In the genomic region with DNA sequence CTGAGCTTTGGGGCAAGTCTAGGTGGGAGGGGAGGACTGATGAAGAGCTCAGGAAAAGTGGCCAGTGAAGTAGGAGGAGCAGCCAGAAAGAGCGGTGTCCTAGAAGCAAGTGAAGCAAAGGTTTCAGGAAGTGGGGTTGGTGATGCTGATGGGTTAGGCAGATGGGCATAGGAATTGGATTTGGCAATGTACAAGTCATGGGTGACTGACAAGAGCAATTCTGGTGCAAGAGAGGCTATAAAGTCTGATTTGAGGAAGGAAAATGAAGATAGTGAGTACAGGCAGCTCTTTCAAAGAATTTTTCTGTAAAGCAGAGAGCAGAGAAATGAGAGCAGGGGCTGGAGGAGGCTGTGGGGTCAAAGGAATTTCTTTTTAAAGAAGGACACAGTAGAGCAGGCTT, we compare ENCODE assay signal across 19 cellular contexts. TPM values are rescaled to one million over a fixed set of nuclear protein-coding genes. Genes with fewer than 3 reads are reported as not detected.
DNase-seq lines count a peak whose midpoint lies in the region; ATAC-seq, FAIRE-seq and TF ChIP-seq lines count a peak whose summit lies in the region.
"Had no signal": no experiment of that assay in that cellular context is flagged by ENCODE, and none has a peak within 500 bp of the region (broad histone marks: within the 10 kb centered on the region; RNA-seq: fewer than 3 reads in every experiment).

No MANE protein-coding gene starts in this region.

- no peak for ATAC-seq in activated CD8-positive, alpha-beta memory T cell treated with anti-CD3 and anti-CD28 coated beads, Interleukin-2, amount 10 ng/mL, durations not matched to agents 7 days and 5 days
- no peak for ATAC-seq in K562
- no peak for ATAC-seq in activated CD8-positive, alpha-beta T cell treated with anti-CD3 and anti-CD28 coated beads, Interleukin-2, amount 10 ng/mL, durations not matched to agents 7 days and 5 days

- H3K4me3 Mint-ChIP-seq in activated CD8-positive, alpha-beta memory T cell treated with anti-CD3 and anti-CD28 coated beads, Interleukin-2, amount 10 ng/mL, durations not matched to agents 7 days and 5 days, result no peak overlapping the region
- no peak overlapping the region for H3K4me3 Mint-ChIP-seq in activated CD8-positive, alpha-beta T cell treated with anti-CD3 and anti-CD28 coated beads, Interleukin-2, amount 10 ng/mL, durations not matched to agents 7 days and 5 days

- H3K9me3 ChIP-seq in K562 (replicated peaks; ENCODE audit: control insufficient read depth, insufficient read depth, low read depth, low read length) (no peaks in the 10 kb centered on the region), skeletal muscle tissue (ENCODE audit: control insufficient read depth in 3 of 3, low read length in 3 of 3) (no peaks in the 10 kb centered on the region)
- H3K9me3 ChIP-seq: HAP-1 had no signal

- no peaks in the 10 kb centered on the region for H3K36me3 Mint-ChIP-seq in activated CD8-positive, alpha-beta memory T cell treated with anti-CD3 and anti-CD28 coated beads, Interleukin-2, amount 10 ng/mL, durations not matched to agents 7 days and 5 days
- H3K36me3 Mint-ChIP-seq in activated CD8-positive, alpha-beta T cell treated with anti-CD3 and anti-CD28 coated beads, Interleukin-2, amount 10 ng/mL, durations not matched to agents 7 days and 5 days (ENCODE audit: low read depth), result no peaks in the 10 kb centered on the region

- POLR2A ChIA-PET in K562 (lab: Yijun Ruan, JAX), result interaction anchor here (0.5 to 3.5 kb wide), 3 partner anchors 9 to 242 kb away, joined by 3 to 12 read pairs (median 4); no protein-coding TSS in a partner anchor
- POLR2A ChIA-PET in activated CD8-positive, alpha-beta T cell treated with anti-CD3 and anti-CD28 coated beads, Interleukin-2, amount 10 ng/mL, durations not matched to agents 7 days and 5 days (lab: Charles Lee), result no interaction called here

- TF ChIP-seq CTCF in K562 (IDR thresholded peaks at IDR 0.05 in 2 of 3, conservative IDR thresholded peaks at IDR 0.05 in 1 of 3; ENCODE audit: insufficient read depth in 2 of 3, low read depth in 1 of 3, low read length in 3 of 3), result no peak

- H2AFZ ChIP-seq in K562 (ENCODE audit: low read depth, low read length), result no peak overlapping the region

- H3K4me3 ChIP-seq in K562 (no peak overlapping the region), skeletal muscle tissue (ENCODE audit: low read length in 3 of 3) (peak overlapping the region in 2 of 3 donors; percentile 33 to 50)
- H3K4me3 ChIP-seq: HAP-1 had no signal

- 10% methylated on average over 1 of the region's 1 CpG for WGBS in K562 (ENCODE audit: insufficient coverage, low coverage, missing lambda C conversion rate)

- H3K36me3 ChIP-seq in K562 (ENCODE audit: control insufficient read depth, insufficient read depth, low read length) (no peaks in the 10 kb centered on the region), skeletal muscle tissue (ENCODE audit: control insufficient read depth in 3 of 3, insufficient read depth in 3 of 3, low read length in 3 of 3) (peaks cover 31 to 37% (median 35%) of the 10 kb centered on the region in 3 donors)
- H3K36me3 ChIP-seq: HAP-1 had no signal

- H3K4me1 ChIP-seq in K562 (replicated peaks in 1 of 2; ENCODE audit: control insufficient read depth in 2 of 2, insufficient read depth in 2 of 2, low read length in 2 of 2) (peaks cover 16 to 24% of the 10 kb centered on the region in 2 experiments; a peak in 4 of 5 replicates), skeletal muscle tissue (ENCODE audit: control insufficient read depth in 3 of 3, insufficient read depth in 3 of 3, low read length in 3 of 3) (peaks cover 94 to 98% (median 97%) of the 10 kb centered on the region in 3 donors)

- no peaks in the 10 kb centered on the region for H3K79me2 ChIP-seq in K562 (ENCODE audit: control insufficient read depth, insufficient read depth, low read length)

- no peak for TF ChIP-seq RAD21 in K562 (CRISPR knock-in tag; conservative IDR thresholded peaks at IDR 0.05 in 1 of 2, IDR thresholded peaks at IDR 0.05 in 1 of 2)

- no peak overlapping the region for H3K4me2 ChIP-seq in K562 (ENCODE audit: insufficient read depth, low read length)

- no peak for TF ChIP-seq POLR2A in K562 (conservative IDR thresholded peaks at IDR 0.05)

- H3K9me1 ChIP-seq in K562 (ENCODE audit: control insufficient read depth, insufficient read depth, low read length), result no peaks in the 10 kb centered on the region

- FAIRE-seq in K562 (lab: Jason Lieb, UNC), result no peak
- FAIRE-seq: GM12892 had no signal

- intact Hi-C loops in K562 (cut with micrococcal nuclease), result no loop called here

- peaks cover 13% of the 10 kb centered on the region for H3K27me3 Mint-ChIP-seq in activated CD8-positive, alpha-beta memory T cell treated with anti-CD3 and anti-CD28 coated beads, Interleukin-2, amount 10 ng/mL, durations not matched to agents 7 days and 5 days
- H3K27me3 Mint-ChIP-seq in activated CD8-positive, alpha-beta T cell treated with anti-CD3 and anti-CD28 coated beads, Interleukin-2, amount 10 ng/mL, durations not matched to agents 7 days and 5 days (ENCODE audit: low read depth), result peaks cover 22% of the 10 kb centered on the region

- H3K9me3 Mint-ChIP-seq in activated CD8-positive, alpha-beta memory T cell treated with anti-CD3 and anti-CD28 coated beads, Interleukin-2, amount 10 ng/mL, durations not matched to agents 7 days and 5 days (ENCODE audit: low read depth), result no peaks in the 10 kb centered on the region
- H3K9me3 Mint-ChIP-seq in activated CD8-positive, alpha-beta T cell treated with anti-CD3 and anti-CD28 coated beads, Interleukin-2, amount 10 ng/mL, durations not matched to agents 7 days and 5 days (ENCODE audit: insufficient read depth), result no peaks in the 10 kb centered on the region

- H3K27me3 ChIP-seq in K562 (ENCODE audit: control insufficient read depth in 2 of 2, insufficient read depth in 2 of 2, low read length in 2 of 2), result peaks cover 0 to 4% of the 10 kb centered on the region in 2 experiments; a peak in 2 of 5 replicates
- no peaks in the 10 kb centered on the region for H3K27me3 ChIP-seq in skeletal muscle tissue (ENCODE audit: control insufficient read depth in 3 of 3, insufficient read depth in 3 of 3, low read length in 3 of 3)

- H3K4me1 Mint-ChIP-seq in activated CD8-positive, alpha-beta memory T cell treated with anti-CD3 and anti-CD28 coated beads, Interleukin-2, amount 10 ng/mL, durations not matched to agents 7 days and 5 days, result no peaks in the 10 kb centered on the region
- no peaks in the 10 kb centered on the region for H3K4me1 Mint-ChIP-seq in activated CD8-positive, alpha-beta T cell treated with anti-CD3 and anti-CD28 coated beads, Interleukin-2, amount 10 ng/mL, durations not matched to agents 7 days and 5 days (ENCODE audit: low read depth)

- DNase-seq in activated CD8-positive, alpha-beta memory T cell treated with anti-CD3 and anti-CD28 coated beads, Interleukin-2, amount 50 U/mL, for 48 hours, result peak; percentile 23
- DNase-seq in activated CD8-positive, alpha-beta memory T cell treated with anti-CD3 and anti-CD28 coated beads, Interleukin-2, amount 10 ng/mL, durations not matched to agents 7 days and 5 days, result no peak
- DNase-seq in GF-D8 (lab: John Stamatoyannopoulos, UW) (peak; percentile 28), K562 (ENCODE audit: extremely low read depth in 1 of 4, low spot score in 3 of 4) (no peak)
- no peak for DNase-seq in effector CD4-positive, alpha-beta T cell
- DNase-seq in activated CD8-positive, alpha-beta T cell treated with anti-CD3 and anti-CD28 coated beads, Interleukin-2, amount 10 ng/mL, durations not matched to agents 7 days and 5 days, result no peak
- DNase-seq: IMR-90, Kasumi-1, NCI-H1436, NCI-H2029, NCI-H2171, NCI-H446 had no signal

- no peak overlapping the region for H3K27ac Mint-ChIP-seq in activated CD8-positive, alpha-beta memory T cell treated with anti-CD3 and anti-CD28 coated beads, Interleukin-2, amount 10 ng/mL, durations not matched to agents 7 days and 5 days
- H3K27ac Mint-ChIP-seq in activated CD8-positive, alpha-beta T cell treated with anti-CD3 and anti-CD28 coated beads, Interleukin-2, amount 10 ng/mL, durations not matched to agents 7 days and 5 days, result no peak overlapping the region

- no peak for TF ChIP-seq EP300 in K562 (IDR thresholded peaks at IDR 0.05; ENCODE audit: low read length)

- H4K20me1 ChIP-seq in K562 (replicated peaks; ENCODE audit: control insufficient read depth, insufficient read depth, low read length), result no peaks in the 10 kb centered on the region

- H3K27ac ChIP-seq in K562 (ENCODE audit: extremely low read depth, low read depth, low read length) (no peak overlapping the region), skeletal muscle tissue (ENCODE audit: low read depth, low read length) (peak overlapping the region; percentile 97)
- H3K27ac ChIP-seq: C4-2B had no signal

- H3K9ac ChIP-seq in K562 (ENCODE audit: insufficient read depth in 1 of 2, low read depth in 2 of 2, low read length in 2 of 2) (no peak overlapping the region), skeletal muscle tissue (ENCODE audit: low read depth in 1 of 3, low read length in 3 of 3) (peak overlapping the region; percentile 43 to 75 (median 69))

- BruUV-seq in K562 (replicated peaks; lab: Mats Ljungman, UMichigan), result no TSS peak

- in situ Hi-C loops in K562 (cut with MboI), result loop anchor here (5.0 kb wide), 1 partner anchor 85 kb away; no protein-coding TSS in a partner anchor

- CTCF ChIA-PET in activated CD8-positive, alpha-beta memory T cell treated with anti-CD3 and anti-CD28 coated beads, Interleukin-2, amount 10 ng/mL, durations not matched to agents 7 days and 5 days (lab: Charles Lee), result interaction anchor here (1.0 kb wide), 1 partner anchor 41 kb away, joined by 3 read pairs; no protein-coding TSS in a partner anchor
- CTCF ChIA-PET in K562 (lab: Yijun Ruan, JAX; ENCODE audit: low intra/inter-chr PET ratio), result no interaction called here
- CTCF ChIA-PET in activated CD8-positive, alpha-beta T cell treated with anti-CD3 and anti-CD28 coated beads, Interleukin-2, amount 10 ng/mL, durations not matched to agents 7 days and 5 days (lab: Charles Lee), result no interaction called here

RNA-seq across cellular contexts. Expression of gene ALPK3, which starts 19.7 kb away (rescaled TPM):
- total RNA-seq in activated CD8-positive, alpha-beta memory T cell treated with anti-CD3 and anti-CD28 coated beads, Interleukin-2, amount 10 ng/mL, durations not matched to agents 7 days and 5 days, result under 1 TPM; 0.23 to 0.35 TPM
- total RNA-seq in K562 (2011; cell fraction: chromatin; rRNA removed; ENCODE audit: low replicate concordance), result 0.23 and 0.32 TPM in 2 replicates
- 0.13 and 0.33 TPM in 2 replicates for total RNA-seq in K562 (2011; cell fraction: nucleolus; rRNA removed)
- 0.23 and 0.37 TPM in 2 replicates for total RNA-seq in K562 (2011; cell fraction: nucleoplasm; rRNA removed)
- total RNA-seq in K562 (2014; rRNA removed), result 0.05 and 0.08 TPM in 2 replicates
- 0.03 and 0.07 TPM in 2 replicates for total RNA-seq in K562 (2014; rRNA removed; fragmentation: Illumina TruSeq; extraction: Trizol)
- 0.07 and 0.15 TPM in 2 replicates for total RNA-seq in K562 (2015; rRNA removed; fragmentation: Illumina TruSeq; extraction: Trizol)
- total RNA-seq in K562 (2021), result 0.07 and 0.13 TPM in 2 replicates
- 0.07 and 0.20 TPM in 2 replicates for polyA plus RNA-seq in K562 (2011; rRNA removed)
- 0.12 and 0.39 TPM in 2 replicates for polyA plus RNA-seq in K562 (2011; cell fraction: cytosol; rRNA removed)
- polyA plus RNA-seq in K562 (2011; cell fraction: nucleus; rRNA removed), result 0.20 and 0.25 TPM in 2 replicates
- polyA plus RNA-seq in K562 (2012), result 0.12 and 0.26 TPM in 2 replicates
- 0.04 and 0.08 TPM in 2 replicates for polyA plus RNA-seq in K562 (2014; fragmentation: Illumina TruSeq; extraction: Trizol)
- not detected for polyA plus RNA-seq in K562 (2014; fragmentation: Nextera tagmentation; extraction: Ambion mirVana)
- 0.09 and 1.0 TPM in 2 replicates for polyA plus RNA-seq in K562 (2014; rRNA removed)
- 0.03 and 0.07 TPM in 2 replicates for polyA minus RNA-seq in K562 (2011; rRNA and poly(A)+ RNA removed)
- 0.18 TPM in 1 of 2 replicates, not detected in the other for polyA minus RNA-seq in K562 (2011; cell fraction: cytosol; rRNA and poly(A)+ RNA removed)
- 0.22 and 0.27 TPM in 2 replicates for polyA minus RNA-seq in K562 (2011; cell fraction: nucleus; rRNA and poly(A)+ RNA removed)
- total RNA-seq in skeletal muscle tissue, result 33.4 TPM
- total RNA-seq in activated CD8-positive, alpha-beta T cell treated with anti-CD3 and anti-CD28 coated beads, Interleukin-2, amount 10 ng/mL, durations not matched to agents 7 days and 5 days, result under 1 TPM; 0.18 to 0.24 TPM

RNA-seq across cellular contexts. Expression of gene SLC28A1, which starts 47.6 kb away (rescaled TPM):
- not detected for total RNA-seq in activated CD8-positive, alpha-beta memory T cell treated with anti-CD3 and anti-CD28 coated beads, Interleukin-2, amount 10 ng/mL, durations not matched to agents 7 days and 5 days
- 0.14 TPM in 1 of 2 replicates, not detected in the other for total RNA-seq in K562 (2011; cell fraction: chromatin; rRNA removed; ENCODE audit: low replicate concordance)
- total RNA-seq in K562 (2011; cell fraction: nucleolus; rRNA removed), result 0.26 TPM in 1 of 2 replicates, not detected in the other
- 0.15 TPM in 1 of 2 replicates, not detected in the other for total RNA-seq in K562 (2011; cell fraction: nucleoplasm; rRNA removed)
- total RNA-seq in K562 (2014; rRNA removed) (not detected in 2 replicates), K562 (2014; rRNA removed; fragmentation: Illumina TruSeq; extraction: Trizol) (not detected in 2 replicates), K562 (2015; rRNA removed; fragmentation: Illumina TruSeq; extraction: Trizol) (not detected in 2 replicates), K562 (2021) (not detected in 2 replicates), skeletal muscle tissue (0.52 TPM)
- polyA plus RNA-seq in K562 (2011; rRNA removed) (not detected in 2 replicates), K562 (2014; fragmentation: Illumina TruSeq; extraction: Trizol) (not detected in 2 replicates), K562 (2014; fragmentation: Nextera tagmentation; extraction: Ambion mirVana) (under 1 TPM in 1 of 2 experiments, not detected in 1; 0.04 TPM), K562 (2014; rRNA removed) (not detected in 2 replicates)
- polyA plus RNA-seq in K562 (2011; cell fraction: cytosol; rRNA removed), result 0.06 TPM in 1 of 2 replicates, not detected in the other
- polyA plus RNA-seq in K562 (2011; cell fraction: nucleus; rRNA removed), result 0.06 TPM in 1 of 2 replicates, not detected in the other
- not detected in 2 replicates for polyA plus RNA-seq in K562 (2012)
- not detected in 2 replicates for polyA minus RNA-seq in K562 (2011; rRNA and poly(A)+ RNA removed)
- not detected in 2 replicates for polyA minus RNA-seq in K562 (2011; cell fraction: cytosol; rRNA and poly(A)+ RNA removed)
- polyA minus RNA-seq in K562 (2011; cell fraction: nucleus; rRNA and poly(A)+ RNA removed), result not detected in 2 replicates
- not detected for total RNA-seq in activated CD8-positive, alpha-beta T cell treated with anti-CD3 and anti-CD28 coated beads, Interleukin-2, amount 10 ng/mL, durations not matched to agents 7 days and 5 days
- total RNA-seq: A673, Daoy, HT1080, IMR-90 had no signal
- polyA plus RNA-seq: IMR-90 had no signal

Comparison
In these comparisons a context has a peak if more than half of its experiments do, and no peak if none do; other contexts are left out.
1. DNase-seq: peak in activated CD8-positive, alpha-beta memory T cell treated with anti-CD3 and anti-CD28 coated beads, Interleukin-2, amount 50 U/mL, for 48 hours (single experiment) and GF-D8 (single experiment); none in activated CD8-positive, alpha-beta memory T cell treated with anti-CD3 and anti-CD28 coated beads, Interleukin-2, amount 10 ng/mL, durations not matched to agents 7 days and 5 days (single experiment), K562 (0 of 4), effector CD4-positive, alpha-beta T cell (single experiment) and activated CD8-positive, alpha-beta T cell treated with anti-CD3 and anti-CD28 coated beads, Interleukin-2, amount 10 ng/mL, durations not matched to agents 7 days and 5 days (single experiment).
2. H3K9ac ChIP-seq: peak in skeletal muscle tissue (3 of 3); none in K562 (0 of 2).
3. RNA of gene ALPK3, which starts 19.7 kb away (total RNA-seq): 33.4 TPM in skeletal muscle tissue (single experiment); 0.23 to 0.35 TPM in activated CD8-positive, alpha-beta memory T cell treated with anti-CD3 and anti-CD28 coated beads, Interleukin-2, amount 10 ng/mL, durations not matched to agents 7 days and 5 days, 0.18 to 0.24 TPM in activated CD8-positive, alpha-beta T cell treated with anti-CD3 and anti-CD28 coated beads, Interleukin-2, amount 10 ng/mL, durations not matched to agents 7 days and 5 days and 0.03 to 0.37 TPM in K562; every median in the first group is over 10 times any median in the second.